13 cellular contexts compared by ENCODE assay signal in genomic region chr1:200051620-200052019, GRCh38. TPM values are rescaled to one million over a fixed set of nuclear protein-coding genes. Genes with fewer than 3 reads are reported as not detected.
DNase-seq lines count a peak whose midpoint lies in the region; ATAC-seq and TF ChIP-seq lines count a peak whose summit lies in the region.
"Had no signal": no experiment of that assay in that cellular context is flagged by ENCODE, and none has a peak within 500 bp of the region (broad histone marks: within the 10 kb centered on the region; RNA-seq: fewer than 3 reads in every experiment).

No MANE protein-coding gene starts in this region.

- peak; percentile 35 for ATAC-seq in mucosa of descending colon
- no peak for ATAC-seq in GM18873 (IDR thresholded peaks at IDR 0.05; ENCODE audit: low FRiP score, unreplicated experiment)
- ATAC-seq: CD8-positive, alpha-beta T cell had no signal

- H3K9me3 ChIP-seq in mucosa of descending colon, result no peaks in the 10 kb centered on the region
- H3K9me3 ChIP-seq in WERI-Rb-1 (ENCODE audit: severe bottlenecking), result no peaks in the 10 kb centered on the region
- H3K9me3 ChIP-seq: BLaER1 treated with 17β-estradiol and CSF1 and Interleukin-3, amounts not matched to agents 10 nM and 100 nM; HAP-1 had no signal

- DNase-seq in fibroblast of gingiva (ENCODE audit: low read depth) (peak; percentile 40), mucosa of descending colon (no peak), NCI-H510A treated with DMSO at 0.1 percent for 48 hours (lab: John Stamatoyannopoulos, UW) (no peak), WERI-Rb-1 (no peak)
- DNase-seq: Calu3; CD8-positive, alpha-beta T cell; DMS79 treated with DMSO at 0.1 percent for 48 hours; GF-D8 had no signal

- intact Hi-C loops in mucosa of descending colon (cut with DNase I, micrococcal nuclease), result no loop called here

- no peaks in the 10 kb centered on the region for H3K27me3 ChIP-seq in WERI-Rb-1 (ENCODE audit: insufficient read depth, low read depth, severe bottlenecking)
- H3K27me3 ChIP-seq: BLaER1 treated with 17β-estradiol and CSF1 and Interleukin-3, amounts not matched to agents 10 nM and 100 nM had no signal

- H3K4me1 ChIP-seq in mucosa of descending colon (ENCODE audit: low read depth), result no peaks in the 10 kb centered on the region
- H3K4me1 ChIP-seq: BLaER1 treated with 17β-estradiol and CSF1 and Interleukin-3, amounts not matched to agents 10 nM and 100 nM had no signal

- no peak overlapping the region for H3K4me3 ChIP-seq in mucosa of descending colon
- H3K4me3 ChIP-seq in WERI-Rb-1 (ENCODE audit: low read depth, low read length), result no peak overlapping the region
- H3K4me3 ChIP-seq: BLaER1 treated with 17β-estradiol and CSF1 and Interleukin-3, amounts not matched to agents 10 nM and 100 nM; HAP-1 had no signal

- TF ChIP-seq CTCF in 22Rv1 (IDR thresholded peaks at IDR 0.05) (no peak), VCaP (conservative IDR thresholded peaks at IDR 0.05) (no peak), mucosa of descending colon (IDR thresholded peaks at IDR 0.05) (no peak), WERI-Rb-1 (IDR thresholded peaks at IDR 0.05; ENCODE audit: low read depth, low read length) (no peak)

- H3K36me3 ChIP-seq in mucosa of descending colon (ENCODE audit: low read depth) (no peaks in the 10 kb centered on the region), WERI-Rb-1 (no peaks in the 10 kb centered on the region)
- H3K36me3 ChIP-seq: BLaER1 treated with 17β-estradiol and CSF1 and Interleukin-3, amounts not matched to agents 10 nM and 100 nM had no signal

- H3K27ac ChIP-seq in 22Rv1, result peak overlapping the region; percentile 45
- H3K27ac ChIP-seq in VCaP, result peak overlapping the region; percentile 5; the same call in 1 of the 2 replicates
- no peak overlapping the region for H3K27ac ChIP-seq in WERI-Rb-1
- H3K27ac ChIP-seq: BLaER1 treated with 17β-estradiol and CSF1 and Interleukin-3, amounts not matched to agents 10 nM and 100 nM had no signal

RNA-seq across cellular contexts. Expression of gene NR5A2, which starts 24.1 kb away (rescaled TPM):
- 10 to 100 TPM; 32.7 to 75.3 (median 47.9) TPM for total RNA-seq in mucosa of descending colon
- total RNA-seq: CD8-positive, alpha-beta T cell had no signal
